In genomic region chr12:132600048-132601032, GRCh38 we compare ENCODE assay signal across 1 cellular context.
TF ChIP-seq lines count a peak whose summit lies in the region.

No MANE protein-coding gene starts in this region.

TF ChIP-seq in K562, 482 proteins besides CTCF, POLR2A, EP300 and RAD21 (continued from another document and continues in another):
- TF ChIP-seq REST (CRISPR knock-in tag; IDR thresholded peaks at IDR 0.05; ENCODE audit: low read depth) (no peak), DPF2 (IDR thresholded peaks at IDR 0.05) (no peak), TFAM (CRISPR knock-in tag; conservative IDR thresholded peaks at IDR 0.05) (no peak), ZNF12 (CRISPR knock-in tag; IDR thresholded peaks at IDR 0.05) (no peak), STAT5A (IDR thresholded peaks at IDR 0.05; ENCODE audit: borderline replicate concordance, low read length) (no peak), ZNF707 (CRISPR knock-in tag; conservative IDR thresholded peaks at IDR 0.05) (no peak), ZC3H11A (IDR thresholded peaks at IDR 0.05; ENCODE audit: low read depth, low read length) (no peak), ARNT (IDR thresholded peaks at IDR 0.05) (no peak), ZBTB9 (CRISPR knock-in tag; IDR thresholded peaks at IDR 0.05) (no peak), MITF (IDR thresholded peaks at IDR 0.05) (no peak), MIER1 (IDR thresholded peaks at IDR 0.05; ENCODE audit: low read depth) (no peak), HSF4 (CRISPR knock-in tag; IDR thresholded peaks at IDR 0.05; ENCODE audit: borderline replicate concordance) (no peak), CCNT2 (IDR thresholded peaks at IDR 0.05; ENCODE audit: borderline replicate concordance, extremely low read depth, insufficient read length, low read depth, low read length) (no peak), MXD1 (CRISPR knock-in tag; IDR thresholded peaks at IDR 0.05; ENCODE audit: borderline replicate concordance, poor library complexity, severe bottlenecking) (no peak), THRAP3 (IDR thresholded peaks at IDR 0.05; ENCODE audit: borderline replicate concordance) (no peak), VEZF1 (CRISPR knock-in tag; IDR thresholded peaks at IDR 0.05) (0 out of 2 replicates have a peak, but pooled peaks have one; percentile 26), USF1 (CRISPR knock-in tag; IDR thresholded peaks at IDR 0.05) (no peak), NCOA4 (IDR thresholded peaks at IDR 0.05; ENCODE audit: partially characterized antibody) (no peak), SNIP1 (IDR thresholded peaks at IDR 0.05; ENCODE audit: low read depth) (no peak), ATF7 (IDR thresholded peaks at IDR 0.05) (peak; percentile 19; the same call in 1 of the 2 replicates), TBP (optimal IDR thresholded peaks at IDR 0.05; ENCODE audit: low read depth, low read length) (peak; percentile 28), THRB (CRISPR knock-in tag; conservative IDR thresholded peaks at IDR 0.05) (no peak), CREB5 (CRISPR knock-in tag; IDR thresholded peaks at IDR 0.05) (no peak), SMAD4 (CRISPR knock-in tag; conservative IDR thresholded peaks at IDR 0.05) (no peak), ZFP91 (CRISPR knock-in tag; IDR thresholded peaks at IDR 0.05) (no peak), HDAC1 (IDR thresholded peaks at IDR 0.05) (peak in 1 of 2 experiments; percentile 40; a peak in 1 of 4 replicates), ZNF318 (IDR thresholded peaks at IDR 0.05; ENCODE audit: borderline replicate concordance in 1 of 2, low read depth in 1 of 2) (no peak), NFATC3 (IDR thresholded peaks at IDR 0.05) (no peak), HMBOX1 (IDR thresholded peaks at IDR 0.05) (no peak), MCM3 (IDR thresholded peaks at IDR 0.05) (no peak), ESRRA (IDR thresholded peaks at IDR 0.05; ENCODE audit: borderline replicate concordance, low read depth) (no peak), BHLHE40 (IDR thresholded peaks at IDR 0.05; ENCODE audit: low read length) (no peak), RCOR1 (IDR thresholded peaks at IDR 0.05; ENCODE audit: borderline replicate concordance in 1 of 2, low read depth in 2 of 2, low read length in 2 of 2) (no peak)
